ENCODE assay signal across 8 cellular contexts in genomic region chr2:173149491-173149890, GRCh38.
DNase-seq lines count a peak whose midpoint lies in the region; ATAC-seq and TF ChIP-seq lines count a peak whose summit lies in the region.

No MANE protein-coding gene starts in this region.

- H3K9me3 Mint-ChIP-seq in activated naive CD8-positive, alpha-beta T cell treated with anti-CD3 and anti-CD28 coated beads, Interleukin-2, amount 10 ng/mL, durations not matched to agents 7 days and 5 days: no peaks in the 10 kb centered on the region

- peaks cover 22% of the 10 kb centered on the region for H3K4me1 Mint-ChIP-seq in activated naive CD8-positive, alpha-beta T cell treated with anti-CD3 and anti-CD28 coated beads, Interleukin-2, amount 10 ng/mL, durations not matched to agents 7 days and 5 days

- H3K4me3 Mint-ChIP-seq in activated naive CD8-positive, alpha-beta T cell treated with anti-CD3 and anti-CD28 coated beads, Interleukin-2, amount 10 ng/mL, durations not matched to agents 7 days and 5 days: peak overlapping the region; percentile 33

- H3K9me3 ChIP-seq in upper lobe of left lung: no peaks in the 10 kb centered on the region

- DNase-seq in activated naive CD8-positive, alpha-beta T cell treated with anti-CD3 and anti-CD28 coated beads, Interleukin-2, amount 10 ng/mL, durations not matched to agents 7 days and 5 days: peak; percentile 46
- DNase-seq in stimulated activated CD8-positive, alpha-beta memory T cell treated with anti-CD3 and anti-CD28 coated beads, Interleukin-15, amount 100 ng/mL, for 4 hours (ENCODE audit: low read depth in 2 of 2): peak; percentile 16 to 21
- no peak for DNase-seq in superior temporal gyrus (ENCODE audit: extremely low spot score)
- DNase-seq in upper lobe of left lung: no peak
- no peak for DNase-seq in AG08395 (ENCODE audit: low spot score)
- no peak for DNase-seq in substantia nigra (lab: John Stamatoyannopoulos, UW)

- H3K27me3 ChIP-seq in upper lobe of left lung: no peaks in the 10 kb centered on the region

- no peaks in the 10 kb centered on the region for H3K27me3 Mint-ChIP-seq in activated naive CD8-positive, alpha-beta T cell treated with anti-CD3 and anti-CD28 coated beads, Interleukin-2, amount 10 ng/mL, durations not matched to agents 7 days and 5 days

- H3K27ac ChIP-seq in upper lobe of left lung (no peak overlapping the region), substantia nigra (ENCODE audit: low read depth, low read length, poor library complexity, severe bottlenecking) (no peak overlapping the region)

- H3K4me1 ChIP-seq in upper lobe of left lung: peaks cover 3 to 20% (median 8%) of the 10 kb centered on the region in 4 donors

- ATAC-seq in GM19468 (IDR thresholded peaks at IDR 0.05; ENCODE audit: extremely low read depth, unreplicated experiment) (peak; percentile 35), HG03442 (IDR thresholded peaks at IDR 0.05; ENCODE audit: unreplicated experiment) (peak; percentile 64), upper lobe of left lung (ENCODE audit: low FRiP score in 2 of 2) (no peak)
- ATAC-seq in activated naive CD8-positive, alpha-beta T cell treated with anti-CD3 and anti-CD28 coated beads, Interleukin-2, amount 10 ng/mL, durations not matched to agents 7 days and 5 days (ENCODE audit: low read depth): peak; percentile 89

- POLR2A ChIA-PET in activated naive CD8-positive, alpha-beta T cell treated with anti-CD3 and anti-CD28 coated beads, Interleukin-2, amount 10 ng/mL, durations not matched to agents 7 days and 5 days (lab: Charles Lee): no interaction called here

- H3K27ac Mint-ChIP-seq in activated naive CD8-positive, alpha-beta T cell treated with anti-CD3 and anti-CD28 coated beads, Interleukin-2, amount 10 ng/mL, durations not matched to agents 7 days and 5 days: peak overlapping the region; percentile 73

- H3K36me3 ChIP-seq in upper lobe of left lung: no peaks in the 10 kb centered on the region

- no peak for TF ChIP-seq POLR2A in upper lobe of left lung (IDR thresholded peaks at IDR 0.05)

- no peak overlapping the region for H3K4me3 ChIP-seq in upper lobe of left lung

- no peak for TF ChIP-seq CTCF in upper lobe of left lung (IDR thresholded peaks at IDR 0.05)

- H3K36me3 Mint-ChIP-seq in activated naive CD8-positive, alpha-beta T cell treated with anti-CD3 and anti-CD28 coated beads, Interleukin-2, amount 10 ng/mL, durations not matched to agents 7 days and 5 days: peaks cover 1% of the 10 kb centered on the region

- no peak for TF ChIP-seq EP300 in upper lobe of left lung (IDR thresholded peaks at IDR 0.05)

- WGBS in upper lobe of left lung, 2 donors: 80 to 84% methylated on average over 4 of the region's 4 CpGs

Comparison
In these comparisons a context has a peak if more than half of its experiments do, and no peak if none do; other contexts are left out.
1. ATAC-seq: peak in GM19468 (single experiment), HG03442 (single experiment) and activated naive CD8-positive, alpha-beta T cell treated with anti-CD3 and anti-CD28 coated beads, Interleukin-2, amount 10 ng/mL, durations not matched to agents 7 days and 5 days (single experiment); none in upper lobe of left lung (0 of 2).
2. DNase-seq: peak in activated naive CD8-positive, alpha-beta T cell treated with anti-CD3 and anti-CD28 coated beads, Interleukin-2, amount 10 ng/mL, durations not matched to agents 7 days and 5 days (single experiment) and stimulated activated CD8-positive, alpha-beta memory T cell treated with anti-CD3 and anti-CD28 coated beads, Interleukin-15, amount 100 ng/mL, for 4 hours (2 of 2); none in superior temporal gyrus (single experiment), upper lobe of left lung (0 of 2), AG08395 (single experiment) and substantia nigra (0 of 49).